26 cellular contexts compared by ENCODE assay signal in genomic region chr3:191239439-191240035, GRCh38. TPM values are rescaled to one million over a fixed set of nuclear protein-coding genes. Genes with fewer than 3 reads are reported as not detected.
DNase-seq lines count a peak whose midpoint lies in the region; ATAC-seq, FAIRE-seq and TF ChIP-seq lines count a peak whose summit lies in the region.
"Had no signal": no experiment of that assay in that cellular context is flagged by ENCODE, and none has a peak within 500 bp of the region (broad histone marks: within the 10 kb centered on the region; RNA-seq: fewer than 3 reads in every experiment).

No MANE protein-coding gene starts in this region.

- FAIRE-seq in A549 (lab: Jason Lieb, UNC): no peak
- FAIRE-seq: colon had no signal

- H3K4me2 ChIP-seq in A549 (no peak overlapping the region), HCT116 (ENCODE audit: low read length) (no peak overlapping the region), PC-3 (ENCODE audit: low read length) (peak overlapping the region; percentile 47)

- H3K9ac ChIP-seq in HCT116 (ENCODE audit: low read length) (no peak overlapping the region), PC-3 (ENCODE audit: low read length) (peak overlapping the region; percentile 19; the same call in 1 of the 2 replicates)

- no peaks in the 10 kb centered on the region for H4K20me1 ChIP-seq in HCT116 (ENCODE audit: insufficient read depth)
- no peaks in the 10 kb centered on the region for H4K20me1 ChIP-seq in PC-3 (ENCODE audit: low read length)

- H3K9me2 ChIP-seq in HCT116 (ENCODE audit: insufficient read depth): no peaks in the 10 kb centered on the region
- no peaks in the 10 kb centered on the region for H3K9me2 ChIP-seq in PC-3 (replicated peaks; ENCODE audit: low read length)

- no peak for TF ChIP-seq CTCF in A549 (IDR thresholded peaks at IDR 0.05)
- no peak for TF ChIP-seq CTCF in HCT116 (IDR thresholded peaks at IDR 0.05 in 2 of 3, conservative IDR thresholded peaks at IDR 0.05 in 1 of 3; ENCODE audit: borderline replicate concordance in 1 of 3, insufficient read depth in 1 of 3, low read depth in 2 of 3, low read length in 2 of 3)
- TF ChIP-seq CTCF in PC-3 (conservative IDR thresholded peaks at IDR 0.05; ENCODE audit: low read depth, low read length): no peak

- no peak for ATAC-seq in A549
- ATAC-seq in HCT116: no peak
- peak; percentile 5; the same call in 1 of the 2 replicates for ATAC-seq in PC-3
- ATAC-seq in HG03521 (IDR thresholded peaks at IDR 0.05; ENCODE audit: unreplicated experiment): no peak
- ATAC-seq: gastroesophageal sphincter, left ventricle myocardium superior had no signal

- H3K27me3 ChIP-seq in HCT116 (ENCODE audit: insufficient read depth, low read length) (no peaks in the 10 kb centered on the region), PC-3 (ENCODE audit: low read length) (no peaks in the 10 kb centered on the region)
- H3K27me3 ChIP-seq: gastroesophageal sphincter, right atrium auricular region, tibial nerve had no signal

- no TSS peak for BruUV-seq in HCT116 (replicated peaks; lab: Mats Ljungman, UMichigan)
- BruUV-seq in PC-3 (replicated peaks; lab: Mats Ljungman, UMichigan): no TSS peak

- H2AFZ ChIP-seq in HCT116 (ENCODE audit: low read depth, low read length, poor library complexity, severe bottlenecking) (peak overlapping the region; percentile 41), PC-3 (ENCODE audit: low read length) (peak overlapping the region; percentile 42; the same call in 1 of the 2 replicates)

- CTCF ChIA-PET in A549 (lab: Yijun Ruan, JAX) (no interaction called here), HCT116 (lab: Charles Lee) (no interaction called here), PC-3 (lab: Charles Lee) (no interaction called here)

- intact Hi-C loops in HCT116 (cut with micrococcal nuclease) (loop anchor here (5.0 to 10.0 kb wide), 2 partner anchors 148 to 1205 kb away; no protein-coding TSS in a partner anchor), PC-3 (cut with micrococcal nuclease) (loop anchor here (2.0 to 10.0 kb wide), 7 partner anchors 91 to 1205 kb away; partner anchors contain the start of gene UTS2B)

- POLR2A ChIA-PET in A549 (lab: Yijun Ruan, JAX) (no interaction called here), HCT116 (lab: Charles Lee) (no interaction called here), PC-3 (lab: Charles Lee; ENCODE audit: unreplicated experiment) (no interaction called here)

- no peak for DNase-seq in A549 (ENCODE audit: low read depth in 1 of 2, low spot score in 1 of 2)
- no peak for DNase-seq in HCT116 (ENCODE audit: low read depth, low spot score)
- DNase-seq in PC-3: peak; percentile 75
- DNase-seq in glomerular endothelial cell (ENCODE audit: extremely low read depth, low read depth, low spot score): peak; percentile 70
- DNase-seq in SW 1271 (lab: John Stamatoyannopoulos, UW): no peak
- DNase-seq in SKM-1 (lab: John Stamatoyannopoulos, UW; ENCODE audit: unreplicated experiment): no peak
- no peak for DNase-seq in NCI-H1930 (lab: John Stamatoyannopoulos, UW)
- DNase-seq: ACHN; activated CD4-positive, CD25-positive, alpha-beta regulatory T cell treated with anti-CD3 and anti-CD28 coated beads, Interleukin-2, amount 50 U/mL, for 72 hours; activated naive CD8-positive, alpha-beta T cell treated with anti-CD3 and anti-CD28 coated beads for 36 hours; CD8-positive, alpha-beta memory T cell; DMS79 treated with DMSO at 0.1 percent for 48 hours; Kasumi-1; left ventricle myocardium superior; NCI-H1417 treated with DMSO at 0.1 percent for 48 hours; NCI-H345; NK-92 treated with Interleukin-12 subunit alpha and Interleukin-12 subunit beta, amount 100 ng/mL, for 24 hours; SHP77 treated with DMSO at 0.1 percent for 48 hours; stimulated activated naive CD4-positive, alpha-beta T cell treated with Interleukin-2 at 50 U/mL for 16 hours; T-helper 2 cell had no signal

- no peaks in the 10 kb centered on the region for H3K79me2 ChIP-seq in HCT116 (ENCODE audit: insufficient read depth, low read length)
- no peaks in the 10 kb centered on the region for H3K79me2 ChIP-seq in PC-3 (ENCODE audit: low read length)

- H3K4me1 ChIP-seq in A549: peaks cover 20% of the 10 kb centered on the region
- peaks cover 0 to 5% of the 10 kb centered on the region in 2 experiments; a peak in 1 of 4 replicates for H3K4me1 ChIP-seq in HCT116 (ENCODE audit: control insufficient read depth in 1 of 2, insufficient read depth in 2 of 2, low read length in 2 of 2)
- H3K4me1 ChIP-seq in PC-3 (ENCODE audit: insufficient read depth, low read length): peaks cover 64% of the 10 kb centered on the region
- H3K4me1 ChIP-seq: right atrium auricular region had no signal

- RAD21 ChIA-PET in HCT116 (lab: Charles Lee; ENCODE audit: low non-redundant PET in 1 of 2, low total read pairs in 2 of 2, uncharacterized antibody in 2 of 2, unreplicated experiment in 2 of 2): no interaction called here

- H3K36me3 ChIP-seq in HCT116 (ENCODE audit: control insufficient read depth in 1 of 2, insufficient read depth in 2 of 2, low read length in 2 of 2) (no peaks in the 10 kb centered on the region), PC-3 (ENCODE audit: low read depth, low read length) (no peaks in the 10 kb centered on the region)
- H3K36me3 ChIP-seq: gastroesophageal sphincter, right atrium auricular region, tibial nerve had no signal

- TF ChIP-seq EP300 in A549 (IDR thresholded peaks at IDR 0.05): no peak

- 80% methylated on average over 1 of the region's 1 CpG for WGBS in A549 (ENCODE audit: missing lambda C conversion rate)

- H3K9me3 ChIP-seq in A549 (no peaks in the 10 kb centered on the region), HCT116 (ENCODE audit: control insufficient read depth in 1 of 2, insufficient read depth in 1 of 2, low read depth in 1 of 2, low read length in 2 of 2) (no peaks in the 10 kb centered on the region), PC-3 (ENCODE audit: low read length) (no peaks in the 10 kb centered on the region)
- H3K9me3 ChIP-seq: gastroesophageal sphincter, right atrium auricular region, tibial nerve had no signal

- H3K4me3 ChIP-seq in A549: no peak overlapping the region
- H3K4me3 ChIP-seq in HCT116 (replicated peaks in 1 of 2; ENCODE audit: low read depth in 1 of 2, low read length in 2 of 2): no peak overlapping the region
- no peak overlapping the region for H3K4me3 ChIP-seq in PC-3 (ENCODE audit: low read length)
- H3K4me3 ChIP-seq: gastroesophageal sphincter, right atrium auricular region, tibial nerve had no signal

- peaks cover 21% of the 10 kb centered on the region for H3F3A ChIP-seq in PC-3 (ENCODE audit: low read length, unreplicated experiment)

- H3K27ac ChIP-seq in A549 (no peak overlapping the region), HCT116 (ENCODE audit: low read depth, low read length) (no peak overlapping the region), PC-3 (ENCODE audit: low read length) (peak overlapping the region; percentile 94)
- H3K27ac ChIP-seq: gastroesophageal sphincter, right atrium auricular region, tibial nerve had no signal

- no peak for TF ChIP-seq POLR2A in A549 (IDR thresholded peaks at IDR 0.05; ENCODE audit: low read length)
- TF ChIP-seq POLR2A in HCT116 (IDR thresholded peaks at IDR 0.05; ENCODE audit: borderline replicate concordance, extremely low read depth, insufficient read depth, insufficient read length): no peak

- no peak for TF ChIP-seq RAD21 in A549 (conservative IDR thresholded peaks at IDR 0.05 in 1 of 2, IDR thresholded peaks at IDR 0.05 in 1 of 2)
- TF ChIP-seq RAD21 in HCT116 (IDR thresholded peaks at IDR 0.05; ENCODE audit: low read depth): no peak

TF ChIP-seq in A549, 52 proteins besides CTCF, POLR2A, EP300 and RAD21 (continues in another document):
- TF ChIP-seq SMC3 (IDR thresholded peaks at IDR 0.05): no peak
- TF ChIP-seq ZSCAN20 (CRISPR knock-in tag; IDR thresholded peaks at IDR 0.05): no peak
- TF ChIP-seq MAFK (IDR thresholded peaks at IDR 0.05; ENCODE audit: partially characterized antibody): peak; percentile 59
- no peak for TF ChIP-seq RFX5 (IDR thresholded peaks at IDR 0.05)
- TF ChIP-seq HOXB13 (CRISPR knock-in tag; IDR thresholded peaks at IDR 0.05; ENCODE audit: low read depth): no peak
- TF ChIP-seq HOXA7 (CRISPR knock-in tag; IDR thresholded peaks at IDR 0.05): no peak
- TF ChIP-seq MAZ (IDR thresholded peaks at IDR 0.05; ENCODE audit: borderline replicate concordance, low read depth, low read length): no peak
- TF ChIP-seq CHD2 (IDR thresholded peaks at IDR 0.05; ENCODE audit: low read length, partially characterized antibody): no peak

TF ChIP-seq in HCT116, 20 proteins besides CTCF, POLR2A, EP300 and RAD21 (continues in another document):
- TF ChIP-seq CEBPB (IDR thresholded peaks at IDR 0.05; ENCODE audit: low read depth) (no peak), REST (IDR thresholded peaks at IDR 0.05; ENCODE audit: low read depth) (no peak), ZNF274 (IDR thresholded peaks at IDR 0.05; ENCODE audit: low read depth, low read length) (no peak)

RNA-seq across cellular contexts. Expression of gene OSTN, which starts 40.5 kb away (rescaled TPM):
- polyA plus RNA-seq in A549 (2011; rRNA removed) (not detected in 2 replicates), A549 (2017; fragmentation: RNase III; extraction: RNeasy Plus Mini Kit Qiagen cat#74134 plus additional on column Dnase treatment) (not detected in 3 replicates)
- not detected in 2 replicates for polyA plus RNA-seq in A549 (2012; cell fraction: cytosol; rRNA removed)
- polyA plus RNA-seq in A549 (2012; cell fraction: nucleus; rRNA removed): not detected in 2 replicates
- not detected in 2 replicates for polyA minus RNA-seq in A549 (2011; rRNA and poly(A)+ RNA removed)
- total RNA-seq in HCT116 (2021; ENCODE audit: unreplicated experiment) (not detected), PC-3 (2014; rRNA removed) (0.35 and 1.8 TPM in 2 replicates), glomerular endothelial cell (not detected in 2 replicates)
- not detected in 2 replicates for polyA plus RNA-seq in HCT116 (2012)
- total RNA-seq: activated naive CD8-positive, alpha-beta T cell treated with anti-CD3 and anti-CD28 coated beads for 36 hours; activated T-helper 1 cell treated with anti-CD3 and anti-CD28 coated beads, Interleukin-12 subunit alpha, Interleukin-12 subunit beta, Interleukin-2, Interleukin-4 antibody, amounts not matched to agents 30 ng/mL and 10 ng/mL and 1 ng/mL, durations not matched to agents 14 hours and 24 hours and 36 hours; CD8-positive, alpha-beta memory T cell; gastroesophageal sphincter; left ventricle myocardium superior; tibial nerve had no signal
- polyA plus RNA-seq: CD8-positive, alpha-beta memory T cell had no signal

Comparison
In these comparisons a context has a peak if more than half of its experiments do, and no peak if none do; other contexts are left out.
1. DNase-seq: peak in PC-3 (single experiment) and glomerular endothelial cell (single experiment); none in A549 (0 of 2), HCT116 (single experiment), SW 1271 (0 of 2), SKM-1 (single experiment) and NCI-H1930 (0 of 2).